ENCODE assay signal across 10 cellular contexts in genomic region chr10:101120520-101120883, GRCh38. TPM values are rescaled to one million over a fixed set of nuclear protein-coding genes. Genes with fewer than 3 reads are reported as not detected.
DNase-seq lines count a peak whose midpoint lies in the region; ATAC-seq and TF ChIP-seq lines count a peak whose summit lies in the region.
"Had no signal": no experiment of that assay in that cellular context is flagged by ENCODE, and none has a peak within 500 bp of the region (broad histone marks: within the 10 kb centered on the region; RNA-seq: fewer than 3 reads in every experiment).

No MANE protein-coding gene starts in this region.

- no peak overlapping the region for H2BK12ac ChIP-seq in mesenchymal stem cell (ENCODE audit: low read length in 2 of 2)

- H3K4me3 ChIP-seq in astrocyte of the spinal cord (ENCODE audit: low read depth, low read length) (peak overlapping the region; percentile 34), mesenchymal stem cell (ENCODE audit: insufficient read depth in 1 of 2, low read depth in 1 of 2, low read length in 2 of 2) (peak overlapping the region in 1 of 2 experiments; percentile 81), upper lobe of right lung (peak overlapping the region; percentile 52)

- H2BK5ac ChIP-seq in mesenchymal stem cell (ENCODE audit: low read depth, low read length, poor library complexity, severe bottlenecking), result no peak overlapping the region

- H3K4ac ChIP-seq in mesenchymal stem cell (ENCODE audit: low read depth in 1 of 2, low read length in 2 of 2), result no peak overlapping the region

- no peak overlapping the region for H3K18ac ChIP-seq in mesenchymal stem cell (ENCODE audit: low read depth in 1 of 2, low read length in 2 of 2)

- H3K9me3 ChIP-seq in mesenchymal stem cell (ENCODE audit: control insufficient read depth, low read length), result no peaks in the 10 kb centered on the region
- H3K9me3 ChIP-seq in upper lobe of right lung, result no peaks in the 10 kb centered on the region
- H3K9me3 ChIP-seq: BE2C had no signal

- peak overlapping the region; percentile 28 for H4K8ac ChIP-seq in mesenchymal stem cell (ENCODE audit: low read length)

- 100% methylated on average over 1 of the region's 2 CpGs for WGBS in mesenchymal stem cell

- H3K79me1 ChIP-seq in mesenchymal stem cell (replicated peaks; ENCODE audit: low read length, poor library complexity, severe bottlenecking), result no peaks in the 10 kb centered on the region

- no peak overlapping the region for H2AFZ ChIP-seq in mesenchymal stem cell (ENCODE audit: low read depth, low read length)

- intact Hi-C loops in upper lobe of right lung (cut with DNase I), result no loop called here

- no peaks in the 10 kb centered on the region for H3K9me3 Mint-ChIP-seq in activated naive CD4-positive, alpha-beta T cell treated with anti-CD3 and anti-CD28 coated beads, Interleukin-2, amount 50 U/mL, for 24 hours

- no peak for DNase-seq in activated naive CD4-positive, alpha-beta T cell treated with anti-CD3 and anti-CD28 coated beads, Interleukin-2, amount 50 U/mL, for 16 hours
- no peak for DNase-seq in astrocyte of the spinal cord (ENCODE audit: low read depth, low spot score)
- no peak for DNase-seq in mesenchymal stem cell
- no peak for DNase-seq in upper lobe of right lung
- no peak for DNase-seq in DMS153 treated with DMSO at 0.1 percent for 48 hours (lab: John Stamatoyannopoulos, UW; ENCODE audit: unreplicated experiment)
- DNase-seq in AG08396 (ENCODE audit: low spot score), result no peak
- DNase-seq: BE2C had no signal

- H3K36me3 Mint-ChIP-seq in activated naive CD4-positive, alpha-beta T cell treated with anti-CD3 and anti-CD28 coated beads, Interleukin-2, amount 50 U/mL, for 24 hours, result no peaks in the 10 kb centered on the region

- H3K27ac ChIP-seq in mesenchymal stem cell (ENCODE audit: low read length, poor library complexity, severe bottlenecking) (no peak overlapping the region), upper lobe of right lung (no peak overlapping the region)

- no peak overlapping the region for H3K14ac ChIP-seq in mesenchymal stem cell (ENCODE audit: low read length in 2 of 2)

- peaks cover 28% of the 10 kb centered on the region for H3K27me3 Mint-ChIP-seq in activated naive CD4-positive, alpha-beta T cell treated with anti-CD3 and anti-CD28 coated beads, Interleukin-2, amount 50 U/mL, for 24 hours

- ATAC-seq in upper lobe of right lung (no peak), GM21737 (IDR thresholded peaks at IDR 0.05; ENCODE audit: unreplicated experiment) (no peak)

- TF ChIP-seq CTCF in astrocyte of the spinal cord (IDR thresholded peaks at IDR 0.05; ENCODE audit: low read depth, low read length) (no peak), upper lobe of right lung (IDR thresholded peaks at IDR 0.05) (no peak)

- in situ Hi-C loops in astrocyte of the spinal cord (cut with HindIII; ENCODE audit: low sequenced_read_pairs), result no loop called here

- no peak overlapping the region for H3K27ac Mint-ChIP-seq in activated naive CD4-positive, alpha-beta T cell treated with anti-CD3 and anti-CD28 coated beads, Interleukin-2, amount 50 U/mL, for 24 hours

- no peak overlapping the region for H2BK15ac ChIP-seq in mesenchymal stem cell (ENCODE audit: low read depth, poor library complexity, severe bottlenecking)

- peak overlapping the region; percentile 61 for H3K9ac ChIP-seq in mesenchymal stem cell (ENCODE audit: low read length)

- H3K4me1 ChIP-seq in mesenchymal stem cell (ENCODE audit: control insufficient read depth, insufficient read depth, low read depth, low read length) (peaks cover 16% of the 10 kb centered on the region), upper lobe of right lung (peaks cover 17% of the 10 kb centered on the region)

- no peak overlapping the region for H2BK120ac ChIP-seq in mesenchymal stem cell (ENCODE audit: low read depth, low read length)

- no peak overlapping the region for H3K23ac ChIP-seq in mesenchymal stem cell (ENCODE audit: low read length in 2 of 2)

- H3K27me3 ChIP-seq in mesenchymal stem cell (ENCODE audit: control insufficient read depth in 1 of 2, insufficient read depth in 1 of 2, low read length in 2 of 2) (peaks cover 81 to 96% of the 10 kb centered on the region in 2 experiments), upper lobe of right lung (peaks cover 74% of the 10 kb centered on the region)
- H3K27me3 ChIP-seq: BE2C had no signal

- H3K36me3 ChIP-seq in mesenchymal stem cell (ENCODE audit: control insufficient read depth in 1 of 2, insufficient read depth in 2 of 2, low read depth in 1 of 2, low read length in 2 of 2) (no peaks in the 10 kb centered on the region), upper lobe of right lung (no peaks in the 10 kb centered on the region)
- H3K36me3 ChIP-seq: BE2C had no signal

- no peak overlapping the region for H4K91ac ChIP-seq in mesenchymal stem cell (ENCODE audit: low read length)

- peak overlapping the region; percentile 97 for H3K4me3 Mint-ChIP-seq in activated naive CD4-positive, alpha-beta T cell treated with anti-CD3 and anti-CD28 coated beads, Interleukin-2, amount 50 U/mL, for 24 hours

- H3K4me1 Mint-ChIP-seq in activated naive CD4-positive, alpha-beta T cell treated with anti-CD3 and anti-CD28 coated beads, Interleukin-2, amount 50 U/mL, for 24 hours, result peaks cover 28% of the 10 kb centered on the region

- peak overlapping the region; percentile 92 for H3K4me2 ChIP-seq in mesenchymal stem cell (ENCODE audit: low read length, poor library complexity, severe bottlenecking)

- no peak overlapping the region for H2AK5ac ChIP-seq in mesenchymal stem cell (ENCODE audit: low read length, severe bottlenecking)

RNA-seq across cellular contexts. Expression of gene TLX1, which starts 10.6 kb away (rescaled TPM):
- not detected for polyA plus RNA-seq in mesenchymal stem cell (2013, experiment 1 of 2)
- not detected for polyA plus RNA-seq in mesenchymal stem cell (2013, experiment 2 of 2)
- total RNA-seq in upper lobe of right lung, result not detected
- total RNA-seq: dermis microvascular lymphatic vessel endothelial cell had no signal

RNA-seq across cellular contexts. Expression of gene KAZALD1, which starts 58.7 kb away (rescaled TPM):
- polyA plus RNA-seq in mesenchymal stem cell (2013, experiment 1 of 2), result 4.4 TPM
- 3.9 TPM for polyA plus RNA-seq in mesenchymal stem cell (2013, experiment 2 of 2)
- total RNA-seq in upper lobe of right lung, result 8.4 TPM
